In genomic region chr17:61000911-61001310, GRCh38 we compare ENCODE assay signal across 12 cellular contexts.
DNase-seq lines count a peak whose midpoint lies in the region; FAIRE-seq and TF ChIP-seq lines count a peak whose summit lies in the region.
"Had no signal": no experiment of that assay in that cellular context is flagged by ENCODE, and none has a peak within 500 bp of the region (broad histone marks: within the 10 kb centered on the region; RNA-seq: fewer than 3 reads in every experiment).

No MANE protein-coding gene starts in this region.

- no peaks in the 10 kb centered on the region for H3K9me3 ChIP-seq in hepatocyte (ENCODE audit: low read depth)
- H3K9me3 ChIP-seq: gastroesophageal sphincter had no signal

- TF ChIP-seq CTCF in hepatocyte (IDR thresholded peaks at IDR 0.05; ENCODE audit: poor library complexity) (peak; percentile 26), glutamatergic neuron (IDR thresholded peaks at IDR 0.05; ENCODE audit: partially characterized antibody, unreplicated experiment) (no peak)

- H3K4me1 ChIP-seq in hepatocyte (ENCODE audit: insufficient read depth) = no peaks in the 10 kb centered on the region

- H3K36me3 Mint-ChIP-seq in glutamatergic neuron (ENCODE audit: unreplicated experiment) = no peaks in the 10 kb centered on the region
- H3K36me3 Mint-ChIP-seq: activated naive CD4-positive, alpha-beta T cell treated with anti-CD3 and anti-CD28 coated beads, Interleukin-2, amount 10 ng/mL, durations not matched to agents 7 days and 5 days; natural killer cell treated with Interleukin-12 subunit alpha and Interleukin-12 subunit beta and Interleukin-15 and Interleukin-18, amount 100 ng/mL, for 72 hours had no signal

- H3K4me3 Mint-ChIP-seq in glutamatergic neuron (ENCODE audit: unreplicated experiment) = no peak overlapping the region
- H3K4me3 Mint-ChIP-seq: activated naive CD4-positive, alpha-beta T cell treated with anti-CD3 and anti-CD28 coated beads, Interleukin-2, amount 10 ng/mL, durations not matched to agents 7 days and 5 days; natural killer cell treated with Interleukin-12 subunit alpha and Interleukin-12 subunit beta and Interleukin-15 and Interleukin-18, amount 100 ng/mL, for 72 hours had no signal

- H3K27me3 Mint-ChIP-seq in glutamatergic neuron (ENCODE audit: unreplicated experiment) = peaks cover 3% of the 10 kb centered on the region
- H3K27me3 Mint-ChIP-seq: activated naive CD4-positive, alpha-beta T cell treated with anti-CD3 and anti-CD28 coated beads, Interleukin-2, amount 10 ng/mL, durations not matched to agents 7 days and 5 days; natural killer cell treated with Interleukin-12 subunit alpha and Interleukin-12 subunit beta and Interleukin-15 and Interleukin-18, amount 100 ng/mL, for 72 hours had no signal

- intact Hi-C loops in posterior cingulate gyrus (cut with DNase I) = loop anchor here (5.0 kb wide), 2 partner anchors 391 to 411 kb away; no protein-coding TSS in a partner anchor

- WGBS in hepatocyte (ENCODE audit: low lambda C conversion rate, missing lambda C conversion rate) = 35% methylated on average over 2 of the region's 2 CpGs

- H4K20me1 ChIP-seq in hepatocyte (ENCODE audit: insufficient read depth, poor library complexity, severe bottlenecking) = no peaks in the 10 kb centered on the region

- H3K27ac ChIP-seq in hepatocyte = no peak overlapping the region
- H3K27ac ChIP-seq: gastroesophageal sphincter had no signal

- H3K4me3 ChIP-seq in hepatocyte = no peak overlapping the region
- H3K4me3 ChIP-seq: gastroesophageal sphincter had no signal

- no peak overlapping the region for H3K4me2 ChIP-seq in hepatocyte

- H3K79me2 ChIP-seq in hepatocyte = no peaks in the 10 kb centered on the region

- H3K9me2 ChIP-seq in hepatocyte (replicated peaks; ENCODE audit: insufficient read depth) = no peaks in the 10 kb centered on the region

- no peaks in the 10 kb centered on the region for H3K36me3 ChIP-seq in hepatocyte (replicated peaks; ENCODE audit: insufficient read depth, low read depth)
- H3K36me3 ChIP-seq: gastroesophageal sphincter had no signal

- no peak overlapping the region for H2AFZ ChIP-seq in hepatocyte

- H3K27me3 ChIP-seq in hepatocyte = no peaks in the 10 kb centered on the region
- H3K27me3 ChIP-seq: gastroesophageal sphincter had no signal

- no peaks in the 10 kb centered on the region for H3K9me3 Mint-ChIP-seq in glutamatergic neuron (ENCODE audit: unreplicated experiment)
- H3K9me3 Mint-ChIP-seq: activated naive CD4-positive, alpha-beta T cell treated with anti-CD3 and anti-CD28 coated beads, Interleukin-2, amount 10 ng/mL, durations not matched to agents 7 days and 5 days; natural killer cell treated with Interleukin-12 subunit alpha and Interleukin-12 subunit beta and Interleukin-15 and Interleukin-18, amount 100 ng/mL, for 72 hours had no signal

- peak; percentile 25 for DNase-seq in AG08395 (ENCODE audit: low spot score)
- peak; percentile 85 for DNase-seq in HCEC 1CT
- peak; percentile 11 for DNase-seq in hepatocyte (ENCODE audit: low spot score)
- DNase-seq in glutamatergic neuron = no peak
- DNase-seq in central memory CD4-positive, alpha-beta T cell = no peak
- no peak for DNase-seq in activated naive CD4-positive, alpha-beta T cell (lab: John Stamatoyannopoulos, UW)
- DNase-seq in posterior cingulate gyrus = no peak
- DNase-seq: activated naive CD4-positive, alpha-beta T cell treated with anti-CD3 and anti-CD28 coated beads, Interleukin-2, amount 10 ng/mL, durations not matched to agents 7 days and 5 days; NCI-H187 treated with DMSO at 0.1 percent for 48 hours had no signal

- peak; percentile 76 for FAIRE-seq in TTC549 (lab: Jason Lieb, UNC)

- peaks cover 12% of the 10 kb centered on the region for H3K4me1 Mint-ChIP-seq in glutamatergic neuron (ENCODE audit: low read depth, unreplicated experiment)

- no peak overlapping the region for H3K27ac Mint-ChIP-seq in glutamatergic neuron (ENCODE audit: unreplicated experiment)
- H3K27ac Mint-ChIP-seq: activated naive CD4-positive, alpha-beta T cell treated with anti-CD3 and anti-CD28 coated beads, Interleukin-2, amount 10 ng/mL, durations not matched to agents 7 days and 5 days; natural killer cell treated with Interleukin-12 subunit alpha and Interleukin-12 subunit beta and Interleukin-15 and Interleukin-18, amount 100 ng/mL, for 72 hours had no signal

Comparison
In these comparisons a context has a peak if more than half of its experiments do, and no peak if none do; other contexts are left out.
1. DNase-seq: peak in AG08395 (single experiment), HCEC 1CT (single experiment) and hepatocyte (single experiment); none in glutamatergic neuron (single experiment), central memory CD4-positive, alpha-beta T cell (single experiment), activated naive CD4-positive, alpha-beta T cell (0 of 4) and posterior cingulate gyrus (0 of 10).